Comparison of ENCODE assay signal across 9 cellular contexts in genomic region chr1:45543599-45544417, GRCh38. TPM values are rescaled to one million over a fixed set of nuclear protein-coding genes. Genes with fewer than 3 reads are reported as not detected.
DNase-seq lines count a peak whose midpoint lies in the region; ATAC-seq, FAIRE-seq and TF ChIP-seq lines count a peak whose summit lies in the region.
"Had no signal": no experiment of that assay in that cellular context is flagged by ENCODE, and none has a peak within 500 bp of the region (broad histone marks: within the 10 kb centered on the region; RNA-seq: fewer than 3 reads in every experiment).

No MANE protein-coding gene starts in this region.

- peak overlapping the region; percentile 25 for H2AFZ ChIP-seq in neuronal stem cell (ENCODE audit: low read length)

- no peak overlapping the region for H3K4me2 ChIP-seq in neuronal stem cell (ENCODE audit: insufficient read depth, low read length, poor library complexity, severe bottlenecking)

- no peaks in the 10 kb centered on the region for H3K27me3 Mint-ChIP-seq in CD4-positive, alpha-beta T cell

- peak; percentile 96 for ATAC-seq in CD4-positive, alpha-beta T cell (ENCODE audit: poor library complexity)
- peak; percentile 68 for ATAC-seq in HG03432 (IDR thresholded peaks at IDR 0.05; ENCODE audit: unreplicated experiment)
- ATAC-seq in thoracic aorta (ENCODE audit: insufficient number of reproducible peaks, low FRiP score, low read depth) = no peak

- no peak overlapping the region for H3K23ac ChIP-seq in neuronal stem cell (ENCODE audit: low read depth, low read length, poor library complexity)

- no peak overlapping the region for H2BK120ac ChIP-seq in neuronal stem cell (ENCODE audit: low read depth, low read length)

- WGBS in neuronal stem cell (ENCODE audit: extremely low coverage in 2 of 2, insufficient read length in 2 of 2, insufficient replicate concordance in 1 of 2), 2 donors = no CpG with 5 or more reads among the region's 8 CpGs

- no peak overlapping the region for H2BK12ac ChIP-seq in neuronal stem cell (ENCODE audit: low read length)

- H3K9me3 ChIP-seq in CD4-positive, alpha-beta T cell (ENCODE audit: control insufficient read depth, low read length) = no peaks in the 10 kb centered on the region
- no peaks in the 10 kb centered on the region for H3K9me3 ChIP-seq in neuronal stem cell (replicated peaks in 1 of 2; ENCODE audit: control insufficient read depth in 2 of 2, insufficient read depth in 1 of 2, low read depth in 1 of 2, low read length in 2 of 2)
- no peaks in the 10 kb centered on the region for H3K9me3 ChIP-seq in thoracic aorta

- no peaks in the 10 kb centered on the region for H3K36me3 ChIP-seq in neuronal stem cell (replicated peaks in 1 of 2; ENCODE audit: control insufficient read depth in 2 of 2, insufficient read depth in 2 of 2, low read length in 2 of 2)
- no peaks in the 10 kb centered on the region for H3K36me3 ChIP-seq in thoracic aorta

- H3K27me3 ChIP-seq in CD4-positive, alpha-beta T cell (ENCODE audit: control insufficient read depth, insufficient read depth, low read length) = no peaks in the 10 kb centered on the region
- H3K27me3 ChIP-seq in neuronal stem cell (ENCODE audit: control insufficient read depth in 3 of 3, insufficient read depth in 3 of 3, low read depth in 1 of 3, low read length in 3 of 3) (peaks cover 0 to 19% (median 0%) of the 10 kb centered on the region in 3 experiments), thoracic aorta (replicated peaks; ENCODE audit: insufficient read depth) (no peaks in the 10 kb centered on the region)

- TF ChIP-seq CTCF in CD4-positive, alpha-beta T cell (IDR thresholded peaks at IDR 0.05) = no peak
- TF ChIP-seq CTCF in thoracic aorta (IDR thresholded peaks at IDR 0.05) (no peak), D721Med (IDR thresholded peaks at IDR 0.05; ENCODE audit: insufficient read depth, missing control alignments) (no peak)

- no peak overlapping the region for H4K8ac ChIP-seq in neuronal stem cell (ENCODE audit: low read depth, low read length)

- no peak overlapping the region for H2AK5ac ChIP-seq in neuronal stem cell (ENCODE audit: low read depth, low read length)

- no peak overlapping the region for H3K9ac ChIP-seq in neuronal stem cell (ENCODE audit: low read depth, low read length, poor library complexity)

- H3K4me3 ChIP-seq in neuronal stem cell (ENCODE audit: low read length in 2 of 2) (no peak overlapping the region), thoracic aorta (peak overlapping the region; percentile 19)

- no peak overlapping the region for H3K4ac ChIP-seq in neuronal stem cell (ENCODE audit: low read length)

- no peak overlapping the region for H3K14ac ChIP-seq in neuronal stem cell (ENCODE audit: low read length)

- H3K4me1 Mint-ChIP-seq in CD4-positive, alpha-beta T cell (ENCODE audit: low read depth) = peaks cover 29% of the 10 kb centered on the region

- peak overlapping the region; percentile 58 for H3K27ac ChIP-seq in CD4-positive, alpha-beta T cell (ENCODE audit: low read depth, low read length)
- H3K27ac ChIP-seq in neuronal stem cell (replicated peaks; ENCODE audit: low read length) (no peak overlapping the region), thoracic aorta (no peak overlapping the region)

- H2BK15ac ChIP-seq in neuronal stem cell (ENCODE audit: low read length) = no peak overlapping the region

- DNase-seq in CD4-positive, alpha-beta T cell = peak; percentile 39 to 73 (median 52)
- peak; percentile 58 for DNase-seq in activated CD4-positive, CD25-positive, alpha-beta regulatory T cell treated with anti-CD3 and anti-CD28 coated beads, Interleukin-2, amount 50 U/mL, for 72 hours
- DNase-seq in dermis microvascular lymphatic vessel endothelial cell (ENCODE audit: low read depth in 2 of 2) = peak; percentile 92 to 97
- DNase-seq in neuronal stem cell (ENCODE audit: low spot score) = no peak
- DNase-seq in thoracic aorta (ENCODE audit: low spot score) = no peak
- no peak for DNase-seq in epidermal melanocyte (ENCODE audit: insufficient read length, low spot score)
- DNase-seq in D721Med (ENCODE audit: insufficient read length, low spot score) = no peak

- no peaks in the 10 kb centered on the region for H3K79me1 ChIP-seq in neuronal stem cell (ENCODE audit: low read depth, low read length)

- peak overlapping the region; percentile 63 for H3K27ac Mint-ChIP-seq in CD4-positive, alpha-beta T cell

- no peaks in the 10 kb centered on the region for H3K9me3 Mint-ChIP-seq in CD4-positive, alpha-beta T cell

- intact Hi-C loops in CD4-positive, alpha-beta T cell (cut with DNase I, micrococcal nuclease) = no loop called here

- no peak overlapping the region for H4K91ac ChIP-seq in neuronal stem cell (ENCODE audit: low read depth, low read length, poor library complexity)

- H3K4me1 ChIP-seq in neuronal stem cell (ENCODE audit: control insufficient read depth in 2 of 2, insufficient read depth in 1 of 2, low read depth in 1 of 2, low read length in 2 of 2) = no peaks in the 10 kb centered on the region
- no peaks in the 10 kb centered on the region for H3K4me1 ChIP-seq in thoracic aorta (ENCODE audit: control insufficient read depth in 1 of 2, low read depth in 2 of 2)

- POLR2A ChIA-PET in CD4-positive, alpha-beta T cell (lab: Charles Lee) = interaction anchor here (0.5 to 5.4 kb wide), 7 partner anchors 18 to 142 kb away, joined by 3 to 36 read pairs (median 4); partner anchors contain the start of genes CCDC163, GPBP1L1, MMACHC and PRDX1

- no peak for FAIRE-seq in D721Med (lab: Jason Lieb, UNC)
- FAIRE-seq: bronchial epithelial cell had no signal

- H2BK5ac ChIP-seq in neuronal stem cell (ENCODE audit: low read length) = no peak overlapping the region

- CTCF ChIA-PET in CD4-positive, alpha-beta T cell (lab: Charles Lee) = interaction anchor here (1.0 to 2.2 kb wide), 5 partner anchors 22 to 51 kb away, joined by 3 to 5 read pairs (median 5); partner anchors contain the start of gene PRDX1

- no peak overlapping the region for H3K18ac ChIP-seq in neuronal stem cell (ENCODE audit: low read length)

- peak overlapping the region; percentile 40 for H3K4me3 Mint-ChIP-seq in CD4-positive, alpha-beta T cell

- H3K36me3 Mint-ChIP-seq in CD4-positive, alpha-beta T cell (ENCODE audit: low read depth) = no peaks in the 10 kb centered on the region

RNA-seq across cellular contexts. Expression of gene AKR1A1, which starts 6.8 kb away (rescaled TPM):
- total RNA-seq in CD4-positive, alpha-beta T cell = 10 to 100 TPM; 25.3 to 31.0 TPM
- total RNA-seq in dermis microvascular lymphatic vessel endothelial cell (185 and 277 TPM in 2 replicates), thoracic aorta (100 to 1,000 TPM in 1 of 2 donors, 10 to 100 TPM in 1; 35.3 to 130 TPM)
- polyA plus RNA-seq in neuronal stem cell (2013, experiment 1 of 2) = 208 TPM
- polyA plus RNA-seq in neuronal stem cell (2013, experiment 2 of 2) = 213 TPM

RNA-seq across cellular contexts. Expression of gene PRDX1, which starts 22.1 kb away (rescaled TPM):
- total RNA-seq in CD4-positive, alpha-beta T cell = 10 to 100 TPM; 18.1 to 24.1 TPM
- total RNA-seq in dermis microvascular lymphatic vessel endothelial cell = 625 and 802 TPM in 2 replicates
- 459 TPM for polyA plus RNA-seq in neuronal stem cell (2013, experiment 1 of 2)
- 467 TPM for polyA plus RNA-seq in neuronal stem cell (2013, experiment 2 of 2)
- total RNA-seq in thoracic aorta = 100 to 1,000 TPM; 196 to 246 TPM

RNA-seq across cellular contexts. Expression of gene NASP, which starts 40.0 kb away (rescaled TPM):
- 100 to 1,000 TPM; 110 to 112 TPM for total RNA-seq in CD4-positive, alpha-beta T cell
- total RNA-seq in dermis microvascular lymphatic vessel endothelial cell = 64.9 and 69.4 TPM in 2 replicates
- polyA plus RNA-seq in neuronal stem cell (2013, experiment 1 of 2) = 328 TPM
- 336 TPM for polyA plus RNA-seq in neuronal stem cell (2013, experiment 2 of 2)
- total RNA-seq in thoracic aorta = 10 to 100 TPM; 34.7 to 91.4 TPM

RNA-seq across cellular contexts. Expression of gene MMACHC, which starts 43.7 kb away (rescaled TPM):
- under 1 TPM; 0.27 to 0.81 TPM for total RNA-seq in CD4-positive, alpha-beta T cell
- total RNA-seq in dermis microvascular lymphatic vessel endothelial cell (1.2 and 1.3 TPM in 2 replicates), thoracic aorta (1 to 10 TPM; 1.4 to 1.5 TPM)
- polyA plus RNA-seq in neuronal stem cell (2013, experiment 1 of 2) = 7.8 TPM
- polyA plus RNA-seq in neuronal stem cell (2013, experiment 2 of 2) = 7.1 TPM

RNA-seq across cellular contexts. Expression of gene CCDC163, which starts 43.9 kb away (rescaled TPM):
- total RNA-seq in CD4-positive, alpha-beta T cell = under 1 TPM; 0.42 to 0.58 TPM
- total RNA-seq in dermis microvascular lymphatic vessel endothelial cell = 0.25 and 0.64 TPM in 2 replicates
- polyA plus RNA-seq in neuronal stem cell (2013, experiment 1 of 2) = 3.6 TPM
- 3.8 TPM for polyA plus RNA-seq in neuronal stem cell (2013, experiment 2 of 2)
- 1 to 10 TPM; 1.3 to 1.9 TPM for total RNA-seq in thoracic aorta

Comparison
In these comparisons a context has a peak if more than half of its experiments do, and no peak if none do; other contexts are left out.
1. DNase-seq: peak in CD4-positive, alpha-beta T cell (10 of 10), activated CD4-positive, CD25-positive, alpha-beta regulatory T cell treated with anti-CD3 and anti-CD28 coated beads, Interleukin-2, amount 50 U/mL, for 72 hours (single experiment) and dermis microvascular lymphatic vessel endothelial cell (2 of 2); none in neuronal stem cell (single experiment), thoracic aorta (single experiment), epidermal melanocyte (single experiment) and D721Med (single experiment).
2. RNA of gene PRDX1, which starts 22.1 kb away (total RNA-seq): 625 to 802 TPM in dermis microvascular lymphatic vessel endothelial cell and 196 to 246 TPM in thoracic aorta; 18.1 to 24.1 TPM in CD4-positive, alpha-beta T cell; every median in the first group is over 4 times any median in the second.